ENCODE assay signal across 19 cellular contexts in genomic region chr11:19984048-19984742, GRCh38.
A peak's percentile ranks its signal among the peaks of the same experiment; 100 is the strongest.
DNase-seq lines count a peak whose midpoint lies in the region; ATAC-seq and TF ChIP-seq lines count a peak whose summit lies in the region.
"Had no signal": no experiment of that assay in that cellular context is flagged by ENCODE, and none has a peak within 500 bp of the region (broad histone marks: within the 10 kb centered on the region; RNA-seq: fewer than 3 reads in every experiment).

No MANE protein-coding gene starts in this region.

- H3K4me3 Mint-ChIP-seq in memory B cell, result no peak overlapping the region
- no peak overlapping the region for H3K4me3 Mint-ChIP-seq in type B pancreatic cell
- H3K4me3 Mint-ChIP-seq in activated T-cell treated with anti-CD3 and anti-CD28 coated beads, Interleukin-2, amount 50 U/mL, for 4 hours, result no peak overlapping the region
- H3K4me3 Mint-ChIP-seq: HFFc6; T-helper 1 cell treated with Interleukin-12 subunit alpha and Interleukin-12 subunit beta and Interleukin-4 antibody, amounts not matched to agents 30 μg/mL and 1 μg/mL, for 36 hours had no signal

- H3K27ac Mint-ChIP-seq in memory B cell, result peak overlapping the region; percentile 56
- H3K27ac Mint-ChIP-seq in type B pancreatic cell, result peak overlapping the region; percentile 67
- H3K27ac Mint-ChIP-seq: T-helper 1 cell treated with Interleukin-12 subunit alpha and Interleukin-12 subunit beta and Interleukin-4 antibody, amounts not matched to agents 30 μg/mL and 1 μg/mL, for 36 hours had no signal

- TF ChIP-seq CTCF in type B pancreatic cell (conservative IDR thresholded peaks at IDR 0.05), result no peak

- H3K36me3 Mint-ChIP-seq in memory B cell, result no peaks in the 10 kb centered on the region
- peaks cover 4% of the 10 kb centered on the region for H3K36me3 Mint-ChIP-seq in type B pancreatic cell
- H3K36me3 Mint-ChIP-seq in activated T-cell treated with anti-CD3 and anti-CD28 coated beads, Interleukin-2, amount 50 U/mL, for 4 hours (ENCODE audit: insufficient read depth), result no peaks in the 10 kb centered on the region

- H3K4me1 Mint-ChIP-seq in memory B cell (peaks cover 22% of the 10 kb centered on the region), type B pancreatic cell (ENCODE audit: unreplicated experiment) (peaks cover 45% of the 10 kb centered on the region)
- H3K4me1 Mint-ChIP-seq in activated T-cell treated with anti-CD3 and anti-CD28 coated beads, Interleukin-2, amount 50 U/mL, for 4 hours (ENCODE audit: low read depth), result peaks cover 2% of the 10 kb centered on the region

- H3K27me3 Mint-ChIP-seq in memory B cell, result peaks cover 13% of the 10 kb centered on the region
- no peaks in the 10 kb centered on the region for H3K27me3 Mint-ChIP-seq in type B pancreatic cell
- no peaks in the 10 kb centered on the region for H3K27me3 Mint-ChIP-seq in activated T-cell treated with anti-CD3 and anti-CD28 coated beads, Interleukin-2, amount 50 U/mL, for 4 hours (ENCODE audit: low read depth)

- ATAC-seq in HG02610 (IDR thresholded peaks at IDR 0.05; ENCODE audit: unreplicated experiment), result peak; percentile 44
- peak; percentile 84 for ATAC-seq in memory B cell (ENCODE audit: low read depth)
- no peak for ATAC-seq in activated T-cell treated with anti-CD3 and anti-CD28 coated beads, Interleukin-2, amount 50 U/mL, for 4 hours
- ATAC-seq in GM18909 (IDR thresholded peaks at IDR 0.05; ENCODE audit: poor library complexity, unreplicated experiment), result no peak
- ATAC-seq in HG03571 (IDR thresholded peaks at IDR 0.05; ENCODE audit: unreplicated experiment), result no peak
- ATAC-seq: PC-3 had no signal

- DNase-seq in NCI-H1436 treated with DMSO at 0.1 percent for 48 hours (lab: John Stamatoyannopoulos, UW) (peak; percentile 15), memory B cell (ENCODE audit: low spot score in 2 of 2) (peak in 1 of 2 donors; percentile 15), type B pancreatic cell (ENCODE audit: extremely low spot score, unreplicated experiment) (no peak)
- no peak for DNase-seq in activated T-cell treated with anti-CD3 and anti-CD28 coated beads, Interleukin-2, amount 50 U/mL, for 4 hours
- DNase-seq: aorta; cerebellar nuclear complex; effector memory CD4-positive, alpha-beta T cell; HFFc6; left ventricle myocardium inferior; NCI-H226; occipital lobe; PC-3; SHP77 treated with DMSO at 0.1 percent for 48 hours; stimulated activated CD4-positive, alpha-beta T cell treated with anti-CD3 and anti-CD28 coated beads, Interleukin-15, amount 100 ng/mL, for 24 hours; trophoblast cell had no signal

- H3K9me3 Mint-ChIP-seq in memory B cell (no peaks in the 10 kb centered on the region), type B pancreatic cell (no peaks in the 10 kb centered on the region)
- H3K9me3 Mint-ChIP-seq in activated T-cell treated with anti-CD3 and anti-CD28 coated beads, Interleukin-2, amount 50 U/mL, for 4 hours, result no peaks in the 10 kb centered on the region
- H3K9me3 Mint-ChIP-seq: HFFc6; T-helper 1 cell treated with Interleukin-12 subunit alpha and Interleukin-12 subunit beta and Interleukin-4 antibody, amounts not matched to agents 30 μg/mL and 1 μg/mL, for 36 hours had no signal

Comparison
In these comparisons a context has a peak if more than half of its experiments do, and no peak if none do; other contexts are left out.
1. ATAC-seq: peak in HG02610 (single experiment) and memory B cell (single experiment); none in activated T-cell treated with anti-CD3 and anti-CD28 coated beads, Interleukin-2, amount 50 U/mL, for 4 hours (0 of 2), GM18909 (single experiment) and HG03571 (single experiment).